Comparison of ENCODE assay signal across 25 cellular contexts in genomic region chr10:73261362-73261995, GRCh38.
"Had no signal": no experiment of that assay in that cellular context is flagged by ENCODE, and none has a peak within 500 bp of the region (broad histone marks: within the 10 kb centered on the region; RNA-seq: fewer than 3 reads in every experiment).

No MANE protein-coding gene starts in this region.

- H3K27me3 ChIP-seq: colonic mucosa, neutrophil, ovary, right lobe of liver, uterus had no signal

- H3K36me3 ChIP-seq: colonic mucosa, left ventricle myocardium inferior, neutrophil, ovary, right lobe of liver, uterus had no signal

- ATAC-seq: right lobe of liver, T-helper 17 cell had no signal

- H3K27ac ChIP-seq: colonic mucosa, left ventricle myocardium inferior, neutrophil, ovary, right lobe of liver, skin epidermis, uterus had no signal

- H3K4me1 ChIP-seq: colonic mucosa, left ventricle myocardium inferior, right lobe of liver, uterus had no signal

- DNase-seq: activated CD4-positive, alpha-beta memory T cell treated with anti-CD3 and anti-CD28 coated beads for 36 hours; activated CD4-positive, alpha-beta T cell treated with anti-CD3 and anti-CD28 coated beads, Interleukin-2, amount 10 ng/mL, durations not matched to agents 24 days and 14 days; activated CD4-positive, CD25-positive, alpha-beta regulatory T cell treated with anti-CD3 and anti-CD28 coated beads, Interleukin-2, amount 50 U/mL, for 72 hours; activated CD8-positive, alpha-beta memory T cell treated with anti-CD3 and anti-CD28 coated beads, Interleukin-2, amount 50 U/mL, for 4 hours; activated gamma-delta T cell; activated naive CD4-positive, alpha-beta T cell treated with anti-CD3 and anti-CD28 coated beads, Interleukin-2, amount 10 ng/mL, durations not matched to agents 7 days and 5 days; activated naive CD8-positive, alpha-beta T cell treated with anti-CD3 and anti-CD28 coated beads, Interleukin-2, amount 10 ng/mL, durations not matched to agents 7 days and 5 days; activated T-cell treated with anti-CD3 and anti-CD28 coated beads, Interleukin-2, amount 50 U/mL, for 1 hour; colonic mucosa; effector memory CD4-positive, alpha-beta T cell; head of caudate nucleus; hippocampal formation; left ventricle myocardium inferior; naive B cell; nephron progenitor cell; ovary; right lobe of liver; stimulated activated CD4-positive, alpha-beta T cell treated with anti-CD3 and anti-CD28 coated beads, Interleukin-12 subunit alpha, Interleukin-12 subunit beta, amount 100 ng/mL, for 4 hours; stimulated activated CD4-positive, alpha-beta T cell treated with anti-CD3 and anti-CD28 coated beads, Interleukin-4, amount 100 ng/mL, for 1 hour; substantia nigra; T-helper 17 cell; uterus had no signal

- H3K4me3 ChIP-seq: colonic mucosa, left ventricle myocardium inferior, lung, ovary, right lobe of liver, skin epidermis, uterus had no signal

- H3K9me3 ChIP-seq: colonic mucosa, neutrophil, ovary, right lobe of liver, uterus had no signal
